In genomic region chr10:48518926-48519730, GRCh38 we compare ENCODE assay signal across 31 cellular contexts.
A peak's percentile ranks its signal among the peaks of the same experiment; 100 is the strongest.
DNase-seq lines count a peak whose midpoint lies in the region; ATAC-seq and TF ChIP-seq lines count a peak whose summit lies in the region.
"Had no signal": no experiment of that assay in that cellular context is flagged by ENCODE, and none has a peak within 500 bp of the region (broad histone marks: within the 10 kb centered on the region; RNA-seq: fewer than 3 reads in every experiment).

No MANE protein-coding gene starts in this region.

- ATAC-seq in stimulated activated naive CD8-positive, alpha-beta T cell treated with anti-CD3 and anti-CD28 coated beads, Interleukin-15, Interleukin-2, amounts not matched to agents 100 U/mL and 50 U/mL, for 24 hours = peak; percentile 30
- no peak for ATAC-seq in GM18870 (IDR thresholded peaks at IDR 0.05; ENCODE audit: unreplicated experiment)
- ATAC-seq: heart left ventricle; left lobe of liver; stimulated activated memory B cell treated with anti-CD40 and anti-IgM and Interleukin-4, amounts not matched to agents 10 μg/mL and 1 μg/mL and 100 μg/mL, for 72 hours had no signal

- H3K4me1 ChIP-seq in left ventricle myocardium inferior = peaks cover 13% of the 10 kb centered on the region
- H3K4me1 ChIP-seq: HAP-1 had no signal

- no peak overlapping the region for H3K27ac ChIP-seq in left ventricle myocardium inferior (replicated peaks)
- H3K27ac ChIP-seq: 22Rv1, cardiac muscle cell, epithelial cell of prostate, neural progenitor cell, RWPE1 had no signal

- peaks cover 26% of the 10 kb centered on the region for H3K9me3 ChIP-seq in left ventricle myocardium inferior (replicated peaks)
- H3K9me3 ChIP-seq: HAP-1 had no signal

- peaks cover 21% of the 10 kb centered on the region for H3K27me3 ChIP-seq in left ventricle myocardium inferior (ENCODE audit: low read depth)

- H3K36me3 ChIP-seq in left ventricle myocardium inferior = no peaks in the 10 kb centered on the region
- H3K36me3 ChIP-seq: cardiac muscle cell, HAP-1, heart left ventricle had no signal

- H3K4me3 ChIP-seq in left ventricle myocardium inferior = no peak overlapping the region
- H3K4me3 ChIP-seq: cardiac muscle cell, dorsolateral prefrontal cortex, HAP-1, heart left ventricle, K562, neural progenitor cell had no signal

- intact Hi-C loops in left ventricle myocardium inferior (cut with micrococcal nuclease) = no loop called here

- DNase-seq in DMS 273 (lab: John Stamatoyannopoulos, UW; ENCODE audit: unreplicated experiment) (peak; percentile 21), DMS 273 treated with DMSO at 0.1 percent for 48 hours (lab: John Stamatoyannopoulos, UW) (no peak), NCI-H69 (lab: John Stamatoyannopoulos, UW) (peak; percentile 21), islet precursor cell (peak; percentile 44), SW 1271 (lab: John Stamatoyannopoulos, UW) (no peak), left ventricle myocardium inferior (no peak)
- no peak for DNase-seq in stimulated activated naive CD8-positive, alpha-beta T cell treated with anti-CD3 and anti-CD28 coated beads, Interleukin-15, Interleukin-2, amounts not matched to agents 100 U/mL and 50 U/mL, for 24 hours
- DNase-seq: activated CD4-positive, alpha-beta T cell treated with anti-CD3 and anti-CD28 coated beads, Interleukin-2, amount 50 U/mL, for 48 hours; activated naive CD4-positive, alpha-beta T cell treated with Interleukin-2 at 50 U/mL for 16 hours; activated T-cell treated with anti-CD3 and anti-CD28 coated beads, Interleukin-2, amount 50 U/mL, for 24 hours; AML-193; anterior cingulate cortex; COR-L47; dorsolateral prefrontal cortex; heart left ventricle; midbrain; NCI-H146; NCI-H2171; NCI-H524; SK-N-SH; stimulated activated CD4-positive, alpha-beta T cell treated with anti-CD3 and anti-CD28 coated beads, Interleukin-2, amount 100 ng/mL, for 24 hours had no signal

- TF ChIP-seq CTCF in left ventricle myocardium inferior (IDR thresholded peaks at IDR 0.05; ENCODE audit: borderline replicate concordance) = no peak

Comparison
In these comparisons a context has a peak if more than half of its experiments do, and no peak if none do; other contexts are left out.
1. DNase-seq: peak in DMS 273 (single experiment), NCI-H69 (single experiment) and islet precursor cell (single experiment); none in DMS 273 treated with DMSO at 0.1 percent for 48 hours (single experiment), stimulated activated naive CD8-positive, alpha-beta T cell treated with anti-CD3 and anti-CD28 coated beads, Interleukin-15, Interleukin-2, amounts not matched to agents 100 U/mL and 50 U/mL, for 24 hours (single experiment), SW 1271 (0 of 2) and left ventricle myocardium inferior (single experiment).